In the genomic region with DNA sequence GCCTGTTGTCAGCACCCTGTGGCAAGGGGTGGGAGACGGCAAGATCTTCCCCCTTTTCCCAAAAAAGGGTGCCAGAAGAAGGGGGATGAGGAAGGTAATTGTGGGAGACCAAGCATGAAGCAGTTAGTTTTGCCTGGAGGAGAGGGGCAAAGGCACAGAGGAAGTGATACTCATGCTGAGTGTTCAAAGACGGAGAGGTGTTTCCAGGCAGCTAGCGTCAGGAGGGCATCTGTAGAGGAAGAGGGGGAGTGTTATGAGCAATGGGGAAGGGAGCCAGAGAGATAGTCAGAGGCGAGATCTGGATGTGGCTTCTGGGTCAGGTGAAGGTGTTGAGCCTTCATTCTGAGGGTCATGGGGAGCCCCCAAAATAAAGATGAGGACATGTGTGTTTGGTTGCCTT, we compare ENCODE assay signal across 9 cellular contexts. TPM values are rescaled to one million over a fixed set of nuclear protein-coding genes. Genes with fewer than 3 reads are reported as not detected.
A peak's percentile ranks its signal among the peaks of the same experiment; 100 is the strongest.
DNase-seq lines count a peak whose midpoint lies in the region; ATAC-seq and TF ChIP-seq lines count a peak whose summit lies in the region.
"Had no signal": no experiment of that assay in that cellular context is flagged by ENCODE, and none has a peak within 500 bp of the region (broad histone marks: within the 10 kb centered on the region; RNA-seq: fewer than 3 reads in every experiment).

No MANE protein-coding gene starts in this region.

- intact Hi-C loops in natural killer cell (cut with micrococcal nuclease) = no loop called here

- DNase-seq in natural killer cell treated with Interleukin-12 subunit alpha and Interleukin-12 subunit beta and Interleukin-15 and Interleukin-18, amount 100 ng/mL, for 72 hours (ENCODE audit: low spot score) = peak; percentile 76
- DNase-seq in natural killer cell = no peak
- peak; percentile 45 for DNase-seq in activated T-cell treated with anti-CD3 and anti-CD28 coated beads, Interleukin-2, amount 50 U/mL, for 1 hour
- peak; percentile 50 for DNase-seq in stimulated activated CD4-positive, alpha-beta T cell treated with anti-CD3 and anti-CD28 coated beads, Interleukin-2, amount 100 ng/mL, for 4 hours (ENCODE audit: low read depth)
- DNase-seq in GOT3 (lab: John Stamatoyannopoulos, UW) = no peak
- DNase-seq in GM19240 (ENCODE audit: insufficient read length, low spot score) = no peak
- DNase-seq in retina = no peak
- DNase-seq: pancreas had no signal

- H3K27me3 Mint-ChIP-seq in natural killer cell treated with Interleukin-12 subunit alpha and Interleukin-12 subunit beta and Interleukin-15 and Interleukin-18, amount 100 ng/mL, for 72 hours = no peaks in the 10 kb centered on the region
- no peaks in the 10 kb centered on the region for H3K27me3 Mint-ChIP-seq in natural killer cell (ENCODE audit: low read depth in 2 of 2)

- peak overlapping the region; percentile 99 to 100 for H3K27ac Mint-ChIP-seq in natural killer cell treated with Interleukin-12 subunit alpha and Interleukin-12 subunit beta and Interleukin-15 and Interleukin-18, amount 100 ng/mL, for 72 hours
- peak overlapping the region in 1 of 2 donors; percentile 9 for H3K27ac Mint-ChIP-seq in natural killer cell

- H3K4me3 Mint-ChIP-seq in natural killer cell treated with Interleukin-12 subunit alpha and Interleukin-12 subunit beta and Interleukin-15 and Interleukin-18, amount 100 ng/mL, for 72 hours = peak overlapping the region; percentile 73
- H3K4me3 Mint-ChIP-seq in natural killer cell = no peak overlapping the region

- H3K9me3 Mint-ChIP-seq in natural killer cell treated with Interleukin-12 subunit alpha and Interleukin-12 subunit beta and Interleukin-15 and Interleukin-18, amount 100 ng/mL, for 72 hours = peaks cover 4% of the 10 kb centered on the region
- no peaks in the 10 kb centered on the region for H3K9me3 Mint-ChIP-seq in natural killer cell

- ATAC-seq in natural killer cell treated with Interleukin-12 subunit alpha and Interleukin-12 subunit beta and Interleukin-15 and Interleukin-18, amount 100 ng/mL, for 72 hours = peak; percentile 72 to 81
- ATAC-seq in natural killer cell (no peak), HG03469 (IDR thresholded peaks at IDR 0.05; ENCODE audit: unreplicated experiment) (peak; percentile 50)

- TF ChIP-seq CTCF in natural killer cell (IDR thresholded peaks at IDR 0.05) = no peak

- H3K36me3 Mint-ChIP-seq in natural killer cell treated with Interleukin-12 subunit alpha and Interleukin-12 subunit beta and Interleukin-15 and Interleukin-18, amount 100 ng/mL, for 72 hours = no peaks in the 10 kb centered on the region
- H3K36me3 Mint-ChIP-seq in natural killer cell = no peaks in the 10 kb centered on the region

- H3K4me1 Mint-ChIP-seq in natural killer cell treated with Interleukin-12 subunit alpha and Interleukin-12 subunit beta and Interleukin-15 and Interleukin-18, amount 100 ng/mL, for 72 hours (ENCODE audit: low read depth in 2 of 2) = peaks cover 57 to 70% of the 10 kb centered on the region in 2 donors
- H3K4me1 Mint-ChIP-seq in natural killer cell = peaks cover 31 to 32% of the 10 kb centered on the region in 2 donors

RNA-seq across cellular contexts. Expression of a gene that starts 26.9 kb away (rescaled TPM):
- total RNA-seq in natural killer cell treated with Interleukin-12 subunit alpha and Interleukin-12 subunit beta and Interleukin-15 and Interleukin-18, amount 100 ng/mL, for 72 hours = 100 to 1,000 TPM; 358 to 384 TPM
- 10 to 100 TPM in 1 of 3 donors, 1 to 10 TPM in 2; 1.2 to 28.0 (median 4.7) TPM for total RNA-seq in natural killer cell

RNA-seq across cellular contexts. Expression of a gene that starts 49.7 kb away (rescaled TPM):
- total RNA-seq in natural killer cell treated with Interleukin-12 subunit alpha and Interleukin-12 subunit beta and Interleukin-15 and Interleukin-18, amount 100 ng/mL, for 72 hours = not detected
- under 1 TPM in 1 of 3 donors, not detected in 2; 0.09 TPM for total RNA-seq in natural killer cell
- total RNA-seq: pancreas had no signal

Comparison
In these comparisons a context has a peak if more than half of its experiments do, and no peak if none do; other contexts are left out.
1. ATAC-seq: peak in natural killer cell treated with Interleukin-12 subunit alpha and Interleukin-12 subunit beta and Interleukin-15 and Interleukin-18, amount 100 ng/mL, for 72 hours (2 of 2) and HG03469 (single experiment); none in natural killer cell (0 of 3).
2. DNase-seq: peak in natural killer cell treated with Interleukin-12 subunit alpha and Interleukin-12 subunit beta and Interleukin-15 and Interleukin-18, amount 100 ng/mL, for 72 hours (single experiment), activated T-cell treated with anti-CD3 and anti-CD28 coated beads, Interleukin-2, amount 50 U/mL, for 1 hour (single experiment) and stimulated activated CD4-positive, alpha-beta T cell treated with anti-CD3 and anti-CD28 coated beads, Interleukin-2, amount 100 ng/mL, for 4 hours (single experiment); none in natural killer cell (single experiment), GOT3 (single experiment), GM19240 (single experiment) and retina (single experiment).
3. RNA of a gene that starts 26.9 kb away (total RNA-seq): 358 to 384 TPM in natural killer cell treated with Interleukin-12 subunit alpha and Interleukin-12 subunit beta and Interleukin-15 and Interleukin-18, amount 100 ng/mL, for 72 hours; 1.2 to 28.0 TPM in natural killer cell; every median in the first group is over 10 times any median in the second.